8 cellular contexts compared by ENCODE assay signal in the genomic region with DNA sequence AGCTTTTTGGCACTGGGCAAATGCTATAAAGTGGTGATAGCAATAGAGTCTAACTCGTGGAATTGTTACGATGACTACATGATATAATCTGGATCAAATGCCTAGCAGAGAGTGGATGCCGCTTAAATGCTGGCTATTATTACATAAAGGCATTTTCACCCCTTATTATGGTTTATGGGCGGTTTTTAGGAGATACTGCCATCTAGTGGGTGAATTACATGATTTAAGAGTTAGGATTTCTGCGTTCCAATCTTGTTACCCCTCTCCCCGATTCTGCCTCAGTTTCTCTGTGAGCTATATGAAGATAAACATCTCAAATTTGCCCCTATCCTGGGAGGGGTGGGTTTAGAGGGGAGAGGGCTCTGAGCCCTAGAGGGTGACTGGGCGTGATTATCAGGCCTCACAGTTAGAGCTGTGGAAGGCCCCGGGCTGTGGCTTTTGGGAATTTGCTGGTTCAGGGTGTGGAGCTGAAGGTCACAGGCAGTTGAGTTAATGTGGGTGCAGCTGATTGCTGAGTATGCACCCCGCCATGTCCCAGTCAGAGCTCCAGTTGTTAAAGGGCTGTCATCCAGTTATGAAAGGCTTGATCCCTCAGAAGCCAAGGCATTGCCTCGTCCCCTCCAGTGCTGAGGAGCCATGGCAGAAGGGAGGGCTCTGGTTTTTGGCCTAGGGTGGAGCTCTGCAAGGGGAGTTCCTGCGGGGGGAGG. TPM values are rescaled to one million over a fixed set of nuclear protein-coding genes. Genes with fewer than 3 reads are reported as not detected.
DNase-seq lines count a peak whose midpoint lies in the region; ATAC-seq, FAIRE-seq and TF ChIP-seq lines count a peak whose summit lies in the region.

No MANE protein-coding gene starts in this region.

- H3K4me3 ChIP-seq in K562 (no peak overlapping the region), kidney epithelial cell (ENCODE audit: low read depth, low read length) (no peak overlapping the region)

- H3K36me3 ChIP-seq in K562 (ENCODE audit: control insufficient read depth, insufficient read depth, low read length) (peaks cover 20% of the 10 kb centered on the region; the same call in 2 of the 3 replicates), kidney epithelial cell (ENCODE audit: control insufficient read depth, insufficient read depth, low read length) (no peaks in the 10 kb centered on the region)

- ATAC-seq in K562: peak; percentile 76
- ATAC-seq in GM18861 (IDR thresholded peaks at IDR 0.05; ENCODE audit: unreplicated experiment): no peak
- no peak for ATAC-seq in GM18870 (IDR thresholded peaks at IDR 0.05; ENCODE audit: unreplicated experiment)

- intact Hi-C loops in K562 (cut with micrococcal nuclease): no loop called here

- CTCF ChIA-PET in K562 (lab: Yijun Ruan, JAX; ENCODE audit: low intra/inter-chr PET ratio): interaction anchor here (0.6 to 1.6 kb wide), 3 partner anchors 33 to 494 kb away, joined by 3 to 7 read pairs (median 5); partner anchors contain the start of gene C1S

- H3K4me2 ChIP-seq in K562 (ENCODE audit: insufficient read depth, low read length): peak overlapping the region; percentile 49; the same call in 1 of the 2 replicates

- no peaks in the 10 kb centered on the region for H3K79me2 ChIP-seq in K562 (ENCODE audit: control insufficient read depth, insufficient read depth, low read length)

- BruUV-seq in K562 (replicated peaks; lab: Mats Ljungman, UMichigan): no TSS peak

- TF ChIP-seq POLR2A in K562 (conservative IDR thresholded peaks at IDR 0.05): no peak

- DNase-seq in NCI-H2081 (lab: John Stamatoyannopoulos, UW): peak; percentile 18 to 29
- no peak for DNase-seq in NCI-H2081 treated with DMSO at 0.1 percent for 48 hours (lab: John Stamatoyannopoulos, UW)
- peak; percentile 5 for DNase-seq in NCI-H2029 (lab: John Stamatoyannopoulos, UW)
- DNase-seq in K562 (ENCODE audit: extremely low read depth in 1 of 4, low spot score in 3 of 4): peak; percentile 28 to 64 (median 42)
- no peak for DNase-seq in kidney epithelial cell (ENCODE audit: low read depth)
- peak; percentile 43 for DNase-seq in urothelium cell line (ENCODE audit: low spot score)

- no peaks in the 10 kb centered on the region for H3K9me1 ChIP-seq in K562 (ENCODE audit: control insufficient read depth, insufficient read depth, low read length)

- no peak for TF ChIP-seq EP300 in K562 (IDR thresholded peaks at IDR 0.05; ENCODE audit: low read length)

- H4K20me1 ChIP-seq in K562 (replicated peaks; ENCODE audit: control insufficient read depth, insufficient read depth, low read length): no peaks in the 10 kb centered on the region

- FAIRE-seq in K562 (lab: Jason Lieb, UNC) (peak; percentile 86), urothelium cell line (lab: Jason Lieb, UNC) (no peak)

- peak overlapping the region; percentile 53 for H2AFZ ChIP-seq in K562 (ENCODE audit: low read depth, low read length)

- 12% methylated on average over 11 of the region's 11 CpGs for WGBS in K562 (ENCODE audit: insufficient coverage, low coverage, missing lambda C conversion rate)

- peaks cover 7 to 10% of the 10 kb centered on the region in 2 experiments; a peak in 3 of 5 replicates for H3K4me1 ChIP-seq in K562 (replicated peaks in 1 of 2; ENCODE audit: control insufficient read depth in 2 of 2, insufficient read depth in 2 of 2, low read length in 2 of 2)

- POLR2A ChIA-PET in K562 (lab: Yijun Ruan, JAX): interaction anchor here (0.7 to 1.2 kb wide), 2 partner anchors 9 to 19 kb away, joined by 3 to 4 read pairs; no protein-coding TSS in a partner anchor

- in situ Hi-C loops in K562 (cut with MboI): no loop called here

- peak overlapping the region; percentile 51; the same call in 1 of the 3 replicates for H3K27ac ChIP-seq in K562 (ENCODE audit: extremely low read depth, low read depth, low read length)

- H3K27me3 ChIP-seq in K562 (ENCODE audit: control insufficient read depth in 2 of 2, insufficient read depth in 2 of 2, low read length in 2 of 2) (no peaks in the 10 kb centered on the region), kidney epithelial cell (ENCODE audit: control insufficient read depth, insufficient read depth, low read length) (no peaks in the 10 kb centered on the region)

- peak; percentile 39 to 65 (median 61); a peak in 5 of 6 replicates for TF ChIP-seq CTCF in K562 (IDR thresholded peaks at IDR 0.05 in 2 of 3, conservative IDR thresholded peaks at IDR 0.05 in 1 of 3; ENCODE audit: insufficient read depth in 2 of 3, low read depth in 1 of 3, low read length in 3 of 3)
- peak; percentile 43 for TF ChIP-seq CTCF in kidney epithelial cell (IDR thresholded peaks at IDR 0.05; ENCODE audit: insufficient read depth, low read length, poor library complexity, severe bottlenecking)

- H3K9ac ChIP-seq in K562 (ENCODE audit: insufficient read depth in 1 of 2, low read depth in 2 of 2, low read length in 2 of 2): peak overlapping the region; percentile 3 to 23; a peak in 2 of 4 replicates

- peak; percentile 24 to 59; a peak in 3 of 4 replicates for TF ChIP-seq RAD21 in K562 (CRISPR knock-in tag; conservative IDR thresholded peaks at IDR 0.05 in 1 of 2, IDR thresholded peaks at IDR 0.05 in 1 of 2)

- H3K9me3 ChIP-seq in K562 (replicated peaks; ENCODE audit: control insufficient read depth, insufficient read depth, low read depth, low read length): no peaks in the 10 kb centered on the region

RNA-seq across cellular contexts. Expression of gene CLSTN3, which starts 14.4 kb away (rescaled TPM):
- total RNA-seq in K562 (2011; cell fraction: chromatin; rRNA removed; ENCODE audit: low replicate concordance): 71.8 and 159 TPM in 2 replicates
- 102 and 111 TPM in 2 replicates for total RNA-seq in K562 (2011; cell fraction: nucleolus; rRNA removed)
- 67.6 and 87.0 TPM in 2 replicates for total RNA-seq in K562 (2011; cell fraction: nucleoplasm; rRNA removed)
- 7.8 and 11.0 TPM in 2 replicates for total RNA-seq in K562 (2014; rRNA removed)
- 6.2 and 6.8 TPM in 2 replicates for total RNA-seq in K562 (2014; rRNA removed; fragmentation: Illumina TruSeq; extraction: Trizol)
- total RNA-seq in K562 (2015; rRNA removed; fragmentation: Illumina TruSeq; extraction: Trizol): 4.3 and 5.5 TPM in 2 replicates
- 14.7 and 18.5 TPM in 2 replicates for total RNA-seq in K562 (2021)
- polyA plus RNA-seq in K562 (2011; rRNA removed): 23.2 and 27.0 TPM in 2 replicates
- polyA plus RNA-seq in K562 (2011; cell fraction: cytosol; rRNA removed): 27.9 and 42.2 TPM in 2 replicates
- polyA plus RNA-seq in K562 (2011; cell fraction: nucleus; rRNA removed): 68.7 and 118 TPM in 2 replicates
- polyA plus RNA-seq in K562 (2012): 13.5 and 15.5 TPM in 2 replicates
- 11.9 and 14.3 TPM in 2 replicates for polyA plus RNA-seq in K562 (2014; fragmentation: Illumina TruSeq; extraction: Trizol)
- under 1 TPM; 0.08 to 0.10 TPM for polyA plus RNA-seq in K562 (2014; fragmentation: Nextera tagmentation; extraction: Ambion mirVana)
- 11.2 and 17.6 TPM in 2 replicates for polyA plus RNA-seq in K562 (2014; rRNA removed)
- 26.5 and 29.5 TPM in 2 replicates for polyA minus RNA-seq in K562 (2011; rRNA and poly(A)+ RNA removed)
- polyA minus RNA-seq in K562 (2011; cell fraction: cytosol; rRNA and poly(A)+ RNA removed): 31.0 and 36.0 TPM in 2 replicates
- 29.4 TPM in 2 replicates for polyA minus RNA-seq in K562 (2011; cell fraction: nucleus; rRNA and poly(A)+ RNA removed)
- total RNA-seq in kidney epithelial cell: 61.3 and 85.6 TPM in 2 replicates

RNA-seq across cellular contexts. Expression of gene RBP5, which starts 15.9 kb away (rescaled TPM):
- total RNA-seq in K562 (2011; cell fraction: chromatin; rRNA removed; ENCODE audit: low replicate concordance): 9.0 and 19.8 TPM in 2 replicates
- total RNA-seq in K562 (2011; cell fraction: nucleolus; rRNA removed): 11.1 and 12.5 TPM in 2 replicates
- 7.3 and 12.5 TPM in 2 replicates for total RNA-seq in K562 (2011; cell fraction: nucleoplasm; rRNA removed)
- 8.6 and 10.6 TPM in 2 replicates for total RNA-seq in K562 (2014; rRNA removed)
- total RNA-seq in K562 (2014; rRNA removed; fragmentation: Illumina TruSeq; extraction: Trizol): 8.1 and 11.4 TPM in 2 replicates
- total RNA-seq in K562 (2015; rRNA removed; fragmentation: Illumina TruSeq; extraction: Trizol): 10.5 and 10.9 TPM in 2 replicates
- total RNA-seq in K562 (2021): 11.1 and 15.7 TPM in 2 replicates
- 9.1 and 12.0 TPM in 2 replicates for polyA plus RNA-seq in K562 (2011; rRNA removed)
- polyA plus RNA-seq in K562 (2011; cell fraction: cytosol; rRNA removed): 12.2 and 14.5 TPM in 2 replicates
- 19.6 and 20.2 TPM in 2 replicates for polyA plus RNA-seq in K562 (2011; cell fraction: nucleus; rRNA removed)
- polyA plus RNA-seq in K562 (2012): 10.1 and 19.0 TPM in 2 replicates
- polyA plus RNA-seq in K562 (2014; fragmentation: Illumina TruSeq; extraction: Trizol): 18.7 and 22.1 TPM in 2 replicates
- polyA plus RNA-seq in K562 (2014; fragmentation: Nextera tagmentation; extraction: Ambion mirVana): 10 to 100 TPM; 12.1 to 22.5 TPM
- 12.2 and 12.5 TPM in 2 replicates for polyA plus RNA-seq in K562 (2014; rRNA removed)
- 22.9 and 30.5 TPM in 2 replicates for polyA minus RNA-seq in K562 (2011; rRNA and poly(A)+ RNA removed)
- 6.6 and 10.7 TPM in 2 replicates for polyA minus RNA-seq in K562 (2011; cell fraction: cytosol; rRNA and poly(A)+ RNA removed)
- 3.0 and 11.4 TPM in 2 replicates for polyA minus RNA-seq in K562 (2011; cell fraction: nucleus; rRNA and poly(A)+ RNA removed)
- 0.27 TPM in 1 of 2 replicates, not detected in the other for total RNA-seq in kidney epithelial cell

RNA-seq across cellular contexts. Expression of gene C1RL, which starts 35.6 kb away (rescaled TPM):
- 21.5 and 28.9 TPM in 2 replicates for total RNA-seq in K562 (2011; cell fraction: chromatin; rRNA removed; ENCODE audit: low replicate concordance)
- 28.0 and 30.3 TPM in 2 replicates for total RNA-seq in K562 (2011; cell fraction: nucleolus; rRNA removed)
- 31.4 and 33.9 TPM in 2 replicates for total RNA-seq in K562 (2011; cell fraction: nucleoplasm; rRNA removed)
- total RNA-seq in K562 (2014; rRNA removed): 9.5 and 13.6 TPM in 2 replicates
- 3.6 and 5.4 TPM in 2 replicates for total RNA-seq in K562 (2014; rRNA removed; fragmentation: Illumina TruSeq; extraction: Trizol)
- total RNA-seq in K562 (2015; rRNA removed; fragmentation: Illumina TruSeq; extraction: Trizol): 7.6 and 8.0 TPM in 2 replicates
- 6.9 and 9.1 TPM in 2 replicates for total RNA-seq in K562 (2021)
- 6.3 and 6.8 TPM in 2 replicates for polyA plus RNA-seq in K562 (2011; rRNA removed)
- 7.0 and 15.3 TPM in 2 replicates for polyA plus RNA-seq in K562 (2011; cell fraction: cytosol; rRNA removed)
- polyA plus RNA-seq in K562 (2011; cell fraction: nucleus; rRNA removed): 15.2 and 31.3 TPM in 2 replicates
- 5.0 and 22.5 TPM in 2 replicates for polyA plus RNA-seq in K562 (2012)
- polyA plus RNA-seq in K562 (2014; fragmentation: Illumina TruSeq; extraction: Trizol): 7.3 and 8.8 TPM in 2 replicates
- polyA plus RNA-seq in K562 (2014; fragmentation: Nextera tagmentation; extraction: Ambion mirVana): 1 to 10 TPM; 1.4 to 1.9 TPM
- 10.7 and 13.7 TPM in 2 replicates for polyA plus RNA-seq in K562 (2014; rRNA removed)
- polyA minus RNA-seq in K562 (2011; rRNA and poly(A)+ RNA removed): 4.2 and 6.3 TPM in 2 replicates
- polyA minus RNA-seq in K562 (2011; cell fraction: cytosol; rRNA and poly(A)+ RNA removed): 6.9 and 12.2 TPM in 2 replicates
- polyA minus RNA-seq in K562 (2011; cell fraction: nucleus; rRNA and poly(A)+ RNA removed): 13.3 and 14.9 TPM in 2 replicates
- 26.6 and 29.6 TPM in 2 replicates for total RNA-seq in kidney epithelial cell

RNA-seq across cellular contexts. Expression of gene PEX5, which starts 44.9 kb away (rescaled TPM):
- total RNA-seq in K562 (2011; cell fraction: chromatin; rRNA removed; ENCODE audit: low replicate concordance): 29.2 and 34.4 TPM in 2 replicates
- total RNA-seq in K562 (2011; cell fraction: nucleolus; rRNA removed): 26.8 and 27.6 TPM in 2 replicates
- 32.8 and 35.0 TPM in 2 replicates for total RNA-seq in K562 (2011; cell fraction: nucleoplasm; rRNA removed)
- 11.0 and 18.1 TPM in 2 replicates for total RNA-seq in K562 (2014; rRNA removed)
- 13.1 and 13.6 TPM in 2 replicates for total RNA-seq in K562 (2014; rRNA removed; fragmentation: Illumina TruSeq; extraction: Trizol)
- 12.9 and 14.0 TPM in 2 replicates for total RNA-seq in K562 (2015; rRNA removed; fragmentation: Illumina TruSeq; extraction: Trizol)
- total RNA-seq in K562 (2021): 25.0 and 26.1 TPM in 2 replicates
- 14.4 and 18.4 TPM in 2 replicates for polyA plus RNA-seq in K562 (2011; rRNA removed)
- 15.5 and 15.8 TPM in 2 replicates for polyA plus RNA-seq in K562 (2011; cell fraction: cytosol; rRNA removed)
- 32.5 and 35.7 TPM in 2 replicates for polyA plus RNA-seq in K562 (2011; cell fraction: nucleus; rRNA removed)
- 15.3 and 21.1 TPM in 2 replicates for polyA plus RNA-seq in K562 (2012)
- polyA plus RNA-seq in K562 (2014; fragmentation: Illumina TruSeq; extraction: Trizol): 16.6 and 20.2 TPM in 2 replicates
- polyA plus RNA-seq in K562 (2014; fragmentation: Nextera tagmentation; extraction: Ambion mirVana): 1 to 10 TPM; 1.4 to 1.5 TPM
- polyA plus RNA-seq in K562 (2014; rRNA removed): 14.8 and 17.3 TPM in 2 replicates
- polyA minus RNA-seq in K562 (2011; rRNA and poly(A)+ RNA removed): 17.9 and 19.5 TPM in 2 replicates
- polyA minus RNA-seq in K562 (2011; cell fraction: cytosol; rRNA and poly(A)+ RNA removed): 10.4 and 10.5 TPM in 2 replicates
- 17.1 and 20.1 TPM in 2 replicates for polyA minus RNA-seq in K562 (2011; cell fraction: nucleus; rRNA and poly(A)+ RNA removed)
- total RNA-seq in kidney epithelial cell: 25.0 and 32.1 TPM in 2 replicates

RNA-seq across cellular contexts. Expression of gene C1R, which starts 52.3 kb away (rescaled TPM):
- total RNA-seq in K562 (2011; cell fraction: chromatin; rRNA removed; ENCODE audit: low replicate concordance): 1.5 and 1.9 TPM in 2 replicates
- total RNA-seq in K562 (2011; cell fraction: nucleolus; rRNA removed): 0.50 and 0.66 TPM in 2 replicates
- total RNA-seq in K562 (2011; cell fraction: nucleoplasm; rRNA removed): 0.37 and 1.8 TPM in 2 replicates
- total RNA-seq in K562 (2014; rRNA removed): 0.16 and 1.0 TPM in 2 replicates
- 0.13 and 0.33 TPM in 2 replicates for total RNA-seq in K562 (2014; rRNA removed; fragmentation: Illumina TruSeq; extraction: Trizol)
- 0.14 and 0.19 TPM in 2 replicates for total RNA-seq in K562 (2015; rRNA removed; fragmentation: Illumina TruSeq; extraction: Trizol)
- 0.96 and 1.0 TPM in 2 replicates for total RNA-seq in K562 (2021)
- 0.33 and 0.81 TPM in 2 replicates for polyA plus RNA-seq in K562 (2011; rRNA removed)
- polyA plus RNA-seq in K562 (2011; cell fraction: cytosol; rRNA removed): 0.42 and 0.77 TPM in 2 replicates
- polyA plus RNA-seq in K562 (2011; cell fraction: nucleus; rRNA removed): 1.4 and 2.8 TPM in 2 replicates
- polyA plus RNA-seq in K562 (2012): 0.20 and 0.98 TPM in 2 replicates
- 0.33 and 0.36 TPM in 2 replicates for polyA plus RNA-seq in K562 (2014; fragmentation: Illumina TruSeq; extraction: Trizol)
- under 1 TPM in 1 of 2 experiments, not detected in 1; 0.07 TPM for polyA plus RNA-seq in K562 (2014; fragmentation: Nextera tagmentation; extraction: Ambion mirVana)
- polyA plus RNA-seq in K562 (2014; rRNA removed): 0.11 and 0.53 TPM in 2 replicates
- polyA minus RNA-seq in K562 (2011; rRNA and poly(A)+ RNA removed): 0.28 and 0.99 TPM in 2 replicates
- polyA minus RNA-seq in K562 (2011; cell fraction: cytosol; rRNA and poly(A)+ RNA removed): 1.5 TPM in 1 of 2 replicates, not detected in the other
- 0.40 and 0.67 TPM in 2 replicates for polyA minus RNA-seq in K562 (2011; cell fraction: nucleus; rRNA and poly(A)+ RNA removed)
- 7.5 and 13.5 TPM in 2 replicates for total RNA-seq in kidney epithelial cell

Comparison
In these comparisons a context has a peak if more than half of its experiments do, and no peak if none do; other contexts are left out.
1. DNase-seq: peak in NCI-H2081 (2 of 2), NCI-H2029 (single experiment), K562 (4 of 4) and urothelium cell line (single experiment); none in NCI-H2081 treated with DMSO at 0.1 percent for 48 hours (single experiment) and kidney epithelial cell (single experiment).